ENCODE assay signal across 18 cellular contexts in the genomic region with DNA sequence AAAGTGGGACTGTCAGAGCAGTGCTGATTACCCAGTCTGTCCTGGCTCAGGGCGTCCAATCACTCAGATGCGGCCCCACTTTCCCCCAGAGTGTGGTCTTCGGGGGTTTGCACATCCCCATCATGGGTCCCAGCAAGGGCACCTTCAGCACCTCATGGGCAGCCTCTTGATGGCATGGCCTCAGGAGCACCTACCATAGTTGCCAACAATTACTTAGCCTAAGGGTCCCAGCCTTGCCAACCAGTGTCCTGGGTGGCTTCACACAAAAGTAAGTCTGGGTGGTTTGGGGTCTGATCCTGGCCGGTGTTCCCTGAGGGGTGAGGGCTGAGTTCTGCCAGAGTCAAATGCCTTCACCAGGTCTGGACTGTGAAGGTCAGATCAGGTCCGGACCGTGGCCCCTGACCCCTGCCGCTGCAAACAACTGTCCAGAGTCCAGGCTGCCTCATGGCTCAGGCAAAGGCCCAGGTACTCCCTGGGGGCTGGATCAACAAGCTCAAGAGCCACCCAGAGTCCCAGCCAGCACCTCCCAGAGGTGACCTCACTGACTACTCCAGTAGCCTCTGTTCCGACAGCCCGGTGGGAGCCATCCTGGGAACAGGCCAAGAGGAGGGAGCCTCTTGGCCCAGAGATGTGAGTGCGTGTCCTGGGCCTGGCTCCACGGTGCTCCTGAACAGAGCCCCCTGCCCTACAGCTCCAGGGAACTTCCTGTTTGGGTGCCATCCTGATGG. TPM values are rescaled to one million over a fixed set of nuclear protein-coding genes. Genes with fewer than 3 reads are reported as not detected.
A peak's percentile ranks its signal among the peaks of the same experiment; 100 is the strongest.
DNase-seq lines count a peak whose midpoint lies in the region; ATAC-seq and TF ChIP-seq lines count a peak whose summit lies in the region.
"Had no signal": no experiment of that assay in that cellular context is flagged by ENCODE, and none has a peak within 500 bp of the region (broad histone marks: within the 10 kb centered on the region; RNA-seq: fewer than 3 reads in every experiment).

No MANE protein-coding gene starts in this region.

- peaks cover 0 to 2% (median 0%) of the 10 kb centered on the region in 3 experiments; a peak in 1 of 7 replicates for H3K36me3 Mint-ChIP-seq in H9 (ENCODE audit: insufficient read depth in 1 of 3, low read depth in 3 of 3)

- no peak overlapping the region for H3K4me2 ChIP-seq in H9 (ENCODE audit: insufficient read depth, insufficient read length, low read length)
- H3K4me2 ChIP-seq: KMS-11 had no signal

- H3K79me2 ChIP-seq in H9 (ENCODE audit: insufficient read depth, low read length), result no peaks in the 10 kb centered on the region

- no peak overlapping the region for H4K91ac ChIP-seq in H9 (ENCODE audit: insufficient read length, low read depth, low read length)

- intact Hi-C loops in sigmoid colon (cut with DNase I) (no loop called here), adrenal gland (cut with DNase I) (no loop called here)

- H3K4me3 Mint-ChIP-seq in H9, result no peak overlapping the region
- H3K4me3 Mint-ChIP-seq: CD4-positive, CD25-positive, alpha-beta regulatory T cell had no signal

- H3K4me1 Mint-ChIP-seq in H9, result peaks cover 11 to 16% of the 10 kb centered on the region in 2 experiments

- H4K20me1 ChIP-seq in H9 (ENCODE audit: control insufficient read depth, insufficient read depth, insufficient read length), result no peaks in the 10 kb centered on the region

- H3K4me1 ChIP-seq in H9 (ENCODE audit: insufficient read depth, low read length), result no peaks in the 10 kb centered on the region
- H3K4me1 ChIP-seq in sigmoid colon, result peaks cover 0 to 44% (median 29%) of the 10 kb centered on the region in 4 donors
- H3K4me1 ChIP-seq in adrenal gland (replicated peaks in 1 of 2), result peaks cover 0 to 3% of the 10 kb centered on the region in 2 donors
- H3K4me1 ChIP-seq: HAP-1 had no signal

- no peak overlapping the region for H4K8ac ChIP-seq in H9 (replicated peaks; ENCODE audit: insufficient read length, low read depth, low read length)

- no peaks in the 10 kb centered on the region for H3K9me3 ChIP-seq in H9 (ENCODE audit: control insufficient read depth, low read depth, low read length)
- no peaks in the 10 kb centered on the region for H3K9me3 ChIP-seq in sigmoid colon
- H3K9me3 ChIP-seq in adrenal gland (replicated peaks in 1 of 3), result no peaks in the 10 kb centered on the region
- H3K9me3 ChIP-seq: HAP-1 had no signal

- H3K23ac ChIP-seq in H9 (ENCODE audit: insufficient read length, low read depth, low read length), result no peak overlapping the region

- H2BK15ac ChIP-seq in H9 (ENCODE audit: low read depth, low read length), result no peak overlapping the region

- no peaks in the 10 kb centered on the region; a peak in 1 of 5 replicates for H3K9me3 Mint-ChIP-seq in H9
- H3K9me3 Mint-ChIP-seq: CD4-positive, CD25-positive, alpha-beta regulatory T cell had no signal

- no peak overlapping the region for H2AK5ac ChIP-seq in H9 (ENCODE audit: insufficient read length, low read length)

- no peak overlapping the region for H2AFZ ChIP-seq in H9 (ENCODE audit: low read length)

- no peak overlapping the region for H2BK5ac ChIP-seq in H9 (ENCODE audit: insufficient read length, low read length)

- H2BK20ac ChIP-seq in H9 (ENCODE audit: low read depth, low read length, poor library complexity, severe bottlenecking), result no peak overlapping the region

- CTCF ChIA-PET in RWPE1 (lab: Yijun Ruan, JAX), result interaction anchor here (6.2 kb wide), 1 partner anchor 26 kb away, joined by 122 read pairs; a partner anchor contains a TSS

- no peak overlapping the region for H3K4ac ChIP-seq in H9 (ENCODE audit: low read depth, low read length)

- no peak for TF ChIP-seq EP300 in sigmoid colon (IDR thresholded peaks at IDR 0.05)

- H3K27me3 ChIP-seq in H9 (ENCODE audit: insufficient read depth, low read length) (no peaks in the 10 kb centered on the region), sigmoid colon (no peaks in the 10 kb centered on the region), adrenal gland (no peaks in the 10 kb centered on the region)

- no peak overlapping the region for H3K18ac ChIP-seq in H9 (ENCODE audit: insufficient read length, low read depth, low read length)

- WGBS in H9 (ENCODE audit: extremely low coverage, insufficient read length, low lambda C conversion rate), result no CpG with 5 or more reads among the region's 11 CpGs
- WGBS in sigmoid colon, 2 donors, result 89% methylated on average over 11 of the region's 11 CpGs
- WGBS in adrenal gland, 4 donors, result 75 to 100% (median 82%) methylated on average over 1 to 11 of the region's 11 CpGs

- ATAC-seq in left lobe of liver, result peak; percentile 95
- ATAC-seq: GM12878 had no signal

- H3K4me3 ChIP-seq in sigmoid colon (no peak overlapping the region), adrenal gland (no peak overlapping the region)
- H3K4me3 ChIP-seq: GM12878, HAP-1 had no signal

- H3K9ac ChIP-seq in H9 (ENCODE audit: extremely low read depth, insufficient read length, low read length), result no peak overlapping the region
- H3K9ac ChIP-seq: KMS-11 had no signal

- H3K27ac ChIP-seq in H9 (ENCODE audit: insufficient read length, low read depth, low read length), result no peak overlapping the region
- H3K27ac ChIP-seq in RWPE1, result 0 out of 2 replicates have a peak overlapping the region, but pooled peaks have one; percentile 7
- H3K27ac ChIP-seq in sigmoid colon, result peak overlapping the region; percentile 65 to 86 (median 76)
- H3K27ac ChIP-seq in adrenal gland, result no peak overlapping the region
- H3K27ac ChIP-seq: KMS-11 had no signal

- H3K36me3 ChIP-seq in sigmoid colon (no peaks in the 10 kb centered on the region), adrenal gland (replicated peaks in 1 of 2) (no peaks in the 10 kb centered on the region)
- H3K36me3 ChIP-seq: HAP-1 had no signal

- H3K14ac ChIP-seq in H9 (ENCODE audit: insufficient read depth, low read length), result 0 out of 2 replicates have a peak overlapping the region, but pooled peaks have one; percentile 28

- H3K56ac ChIP-seq in H9 (ENCODE audit: insufficient read length, low read depth, low read length), result no peak overlapping the region

- no peaks in the 10 kb centered on the region for H3K79me1 ChIP-seq in H9 (ENCODE audit: insufficient read depth, low read depth, low read length, poor library complexity, severe bottlenecking)

- no peak for TF ChIP-seq CTCF in H9 (conservative IDR thresholded peaks at IDR 0.05)
- TF ChIP-seq CTCF in RWPE1 (conservative IDR thresholded peaks at IDR 0.05; ENCODE audit: low read depth), result no peak
- TF ChIP-seq CTCF in sigmoid colon (IDR thresholded peaks at IDR 0.05), result no peak
- no peak for TF ChIP-seq CTCF in adrenal gland (IDR thresholded peaks at IDR 0.05)

- H2BK12ac ChIP-seq in H9 (ENCODE audit: insufficient read length, low read depth, low read length), result no peak overlapping the region

- no peak for DNase-seq in H9
- DNase-seq in RWPE1 (ENCODE audit: low spot score), result no peak
- peak; percentile 89 for DNase-seq in left lobe of liver (ENCODE audit: low spot score)
- no peak for DNase-seq in sigmoid colon
- DNase-seq in adrenal gland, result no peak
- DNase-seq in NCI-H128 (lab: John Stamatoyannopoulos, UW; ENCODE audit: unreplicated experiment), result no peak
- no peak for DNase-seq in activated CD4-positive, alpha-beta T cell treated with anti-CD3 and anti-CD28 coated beads, Interleukin-2, amount 50 U/mL, for 1 hour
- DNase-seq: AML-193; CD4-positive, CD25-positive, alpha-beta regulatory T cell; DMS53; NCI-H1092; NCI-H1694; NCI-H69; NK-92 treated with Interleukin-12 subunit alpha and Interleukin-12 subunit beta, amount 100 ng/mL, for 24 hours; OCI-M1 had no signal

- no peak overlapping the region for H4K5ac ChIP-seq in H9 (ENCODE audit: insufficient read length, low read depth, low read length)

- no peak overlapping the region for H2BK120ac ChIP-seq in H9 (ENCODE audit: low read depth, low read length, poor library complexity, severe bottlenecking)

- no peaks in the 10 kb centered on the region for H3K23me2 ChIP-seq in H9 (ENCODE audit: insufficient read length, low read depth, low read length, poor library complexity, severe bottlenecking)

- H3K27me3 Mint-ChIP-seq in H9 (ENCODE audit: low read depth), result peaks cover 12% of the 10 kb centered on the region

- no peak overlapping the region for H3K27ac Mint-ChIP-seq in H9
- H3K27ac Mint-ChIP-seq: CD4-positive, CD25-positive, alpha-beta regulatory T cell had no signal

- no peak overlapping the region for H3T11ph ChIP-seq in H9 (ENCODE audit: low read length)

- no peak for TF ChIP-seq POLR2A in sigmoid colon (IDR thresholded peaks at IDR 0.05)
- TF ChIP-seq POLR2A in adrenal gland (IDR thresholded peaks at IDR 0.05), result no peak

- POLR2A ChIA-PET in RWPE1 (lab: Yijun Ruan, JAX; ENCODE audit: low non-redundant PET), result interaction anchor here (1.7 kb wide), 1 partner anchor 20 kb away, joined by 5 read pairs; a partner anchor contains a TSS

RNA-seq across cellular contexts. Expression of a gene that starts 6.2 kb away (rescaled TPM):
- 26.6 and 26.7 TPM in 2 replicates for total RNA-seq in H9 (2021)
- total RNA-seq in left lobe of liver, result 2.0 TPM
- 10 to 100 TPM; 17.3 to 40.7 (median 22.0) TPM for total RNA-seq in sigmoid colon
- polyA plus RNA-seq in sigmoid colon, result 10 to 100 TPM; 16.2 to 22.2 (median 16.7) TPM
- 10 to 100 TPM in 4 of 8 donors, 1 to 10 TPM in 4; 4.2 to 23.5 (median 10.2) TPM for total RNA-seq in adrenal gland
- 10 to 100 TPM in 2 of 3 donors, 1 to 10 TPM in 1; 6.3 to 11.7 (median 10.7) TPM for polyA plus RNA-seq in adrenal gland
- polyA plus RNA-seq: CD4-positive, CD25-positive, alpha-beta regulatory T cell had no signal

RNA-seq across cellular contexts. Expression of a gene that starts 20.3 kb away (rescaled TPM):
- total RNA-seq in H9 (2021) (6.5 and 6.9 TPM in 2 replicates), left lobe of liver (26.4 TPM), sigmoid colon (10 to 100 TPM; 10.5 to 16.1 (median 12.2) TPM), adrenal gland (10 to 100 TPM; 13.1 to 73.6 (median 26.1) TPM)
- polyA plus RNA-seq in sigmoid colon (10 to 100 TPM; 22.6 to 58.3 (median 31.8) TPM), adrenal gland (10 to 100 TPM; 15.4 to 19.7 (median 15.7) TPM)

RNA-seq across cellular contexts. Expression of a gene that starts 29.6 kb away (rescaled TPM):
- total RNA-seq in H9 (2021) (32.2 and 33.2 TPM in 2 replicates), left lobe of liver (10.7 TPM), sigmoid colon (10 to 100 TPM in 3 of 4 donors, 1 to 10 TPM in 1; 8.9 to 15.9 (median 12.4) TPM), adrenal gland (10 to 100 TPM; 26.7 to 45.3 (median 32.4) TPM)
- polyA plus RNA-seq in sigmoid colon (10 to 100 TPM in 1 of 3 donors, 1 to 10 TPM in 2; 7.2 to 42.2 (median 7.9) TPM), adrenal gland (10 to 100 TPM; 23.6 to 39.3 (median 31.7) TPM)

Comparison
In these comparisons a context has a peak if more than half of its experiments do, and no peak if none do; other contexts are left out.
1. H3K27ac ChIP-seq: peak in RWPE1 (single experiment) and sigmoid colon (4 of 4); none in H9 (single experiment) and adrenal gland (0 of 5).